In genomic region chr6:48552905-48553304, GRCh38 we compare ENCODE assay signal across 20 cellular contexts.
DNase-seq lines count a peak whose midpoint lies in the region; ATAC-seq and TF ChIP-seq lines count a peak whose summit lies in the region.
"Had no signal": no experiment of that assay in that cellular context is flagged by ENCODE, and none has a peak within 500 bp of the region (broad histone marks: within the 10 kb centered on the region; RNA-seq: fewer than 3 reads in every experiment).

No MANE protein-coding gene starts in this region.

- no TSS peak for BruUV-seq in MCF 10A (replicated peaks; lab: Mats Ljungman, UMichigan)

- H3K27me3 ChIP-seq in WERI-Rb-1 (ENCODE audit: insufficient read depth, low read depth, severe bottlenecking), result no peaks in the 10 kb centered on the region
- H3K27me3 ChIP-seq in hepatocyte, result no peaks in the 10 kb centered on the region
- H3K27me3 ChIP-seq in mesendoderm (ENCODE audit: insufficient read depth, low read length, poor library complexity), result no peaks in the 10 kb centered on the region
- no peaks in the 10 kb centered on the region for H3K27me3 ChIP-seq in lower lobe of right lung (ENCODE audit: low read depth)
- H3K27me3 ChIP-seq: BE2C had no signal

- no peak overlapping the region for H3K4ac ChIP-seq in mesendoderm (ENCODE audit: low read depth, low read length)

- no peaks in the 10 kb centered on the region for H4K20me1 ChIP-seq in hepatocyte (ENCODE audit: insufficient read depth, poor library complexity, severe bottlenecking)

- H3K56ac ChIP-seq in mesendoderm (ENCODE audit: low read length), result no peak overlapping the region

- H3K23ac ChIP-seq in mesendoderm (ENCODE audit: low read length), result no peak overlapping the region

- H3K36me3 Mint-ChIP-seq in MCF 10A (ENCODE audit: insufficient read depth, unreplicated experiment), result no peaks in the 10 kb centered on the region
- H3K36me3 Mint-ChIP-seq: CD4-positive, CD25-positive, alpha-beta regulatory T cell had no signal

- H3K27ac ChIP-seq in WERI-Rb-1, result peak overlapping the region; percentile 34
- no peak overlapping the region for H3K27ac ChIP-seq in hepatocyte
- no peak overlapping the region for H3K27ac ChIP-seq in mesendoderm (ENCODE audit: low read depth, low read length)
- no peak overlapping the region for H3K27ac ChIP-seq in lower lobe of right lung
- H3K27ac ChIP-seq: GM23248 had no signal

- DNase-seq in WERI-Rb-1 (peak; percentile 68), hepatocyte (ENCODE audit: low spot score) (peak; percentile 16), mucosa of descending colon (peak in 1 of 3 donors; percentile 2), MCF 10A (ENCODE audit: unreplicated experiment) (no peak), mesendoderm (no peak), lower lobe of right lung (no peak)
- DNase-seq: ACHN; BE2C; C1 segment of cervical spinal cord; CD4-positive, CD25-positive, alpha-beta regulatory T cell; CD8-positive, alpha-beta memory T cell; COR-L47; DMS 273 treated with DMSO at 0.1 percent for 48 hours; DMS53; DND-41; EL; GM23248; HCEC 1CT had no signal

- H4K8ac ChIP-seq in mesendoderm (ENCODE audit: low read depth, low read length), result no peak overlapping the region

- CTCF ChIA-PET in MCF 10A (lab: Yijun Ruan, JAX), result interaction anchor here (0.6 kb wide), 1 partner anchor 91 kb away, joined by 3 read pairs; no protein-coding TSS in a partner anchor

- no peaks in the 10 kb centered on the region for H3K36me3 ChIP-seq in WERI-Rb-1
- no peaks in the 10 kb centered on the region for H3K36me3 ChIP-seq in hepatocyte (replicated peaks; ENCODE audit: insufficient read depth, low read depth)
- H3K36me3 ChIP-seq in mucosa of descending colon (ENCODE audit: low read depth), result no peaks in the 10 kb centered on the region
- no peaks in the 10 kb centered on the region for H3K36me3 ChIP-seq in mesendoderm (ENCODE audit: control insufficient read depth, insufficient read depth, low read length)
- H3K36me3 ChIP-seq in lower lobe of right lung, result no peaks in the 10 kb centered on the region
- H3K36me3 ChIP-seq: BE2C had no signal

- no peak overlapping the region for H4K5ac ChIP-seq in mesendoderm (ENCODE audit: low read length)

- H2BK120ac ChIP-seq in mesendoderm (ENCODE audit: low read depth, low read length), result no peak overlapping the region

- H2BK15ac ChIP-seq in mesendoderm (replicated peaks; ENCODE audit: low read depth), result no peak overlapping the region

- no peak overlapping the region for H3K27ac Mint-ChIP-seq in MCF 10A (ENCODE audit: low read depth, unreplicated experiment)
- H3K27ac Mint-ChIP-seq: CD4-positive, CD25-positive, alpha-beta regulatory T cell; CD8-positive, alpha-beta memory T cell had no signal

- H3K4me2 ChIP-seq in hepatocyte (no peak overlapping the region), mesendoderm (ENCODE audit: low read length) (no peak overlapping the region)

- ATAC-seq in mucosa of descending colon (peak; percentile 21), GM18870 (IDR thresholded peaks at IDR 0.05; ENCODE audit: unreplicated experiment) (no peak), lower lobe of right lung (no peak)
- ATAC-seq: GM12878 had no signal

- no peak overlapping the region for H2BK5ac ChIP-seq in mesendoderm (ENCODE audit: low read length)

- H3K79me1 ChIP-seq in mesendoderm (ENCODE audit: low read length), result no peaks in the 10 kb centered on the region

- H3K27me3 Mint-ChIP-seq in MCF 10A (ENCODE audit: insufficient read depth, unreplicated experiment), result no peaks in the 10 kb centered on the region
- H3K27me3 Mint-ChIP-seq: CD4-positive, CD25-positive, alpha-beta regulatory T cell; CD8-positive, alpha-beta memory T cell had no signal

- H3K4me1 ChIP-seq in hepatocyte (ENCODE audit: insufficient read depth), result no peaks in the 10 kb centered on the region
- no peaks in the 10 kb centered on the region for H3K4me1 ChIP-seq in mucosa of descending colon (ENCODE audit: low read depth)
- H3K4me1 ChIP-seq in mesendoderm (ENCODE audit: control insufficient read depth, low read depth, low read length), result no peaks in the 10 kb centered on the region
- no peaks in the 10 kb centered on the region for H3K4me1 ChIP-seq in lower lobe of right lung
- H3K4me1 ChIP-seq: BE2C had no signal

- POLR2A ChIA-PET in MCF 10A (lab: Yijun Ruan, JAX), result no interaction called here

- no peak for TF ChIP-seq CTCF in WERI-Rb-1 (IDR thresholded peaks at IDR 0.05; ENCODE audit: low read depth, low read length)
- TF ChIP-seq CTCF in hepatocyte (IDR thresholded peaks at IDR 0.05; ENCODE audit: poor library complexity), result no peak
- TF ChIP-seq CTCF in mucosa of descending colon (IDR thresholded peaks at IDR 0.05), result no peak
- TF ChIP-seq CTCF in MCF 10A (IDR thresholded peaks at IDR 0.05; ENCODE audit: unreplicated experiment), result no peak
- no peak for TF ChIP-seq CTCF in lower lobe of right lung (IDR thresholded peaks at IDR 0.05)

- H3K9me3 ChIP-seq in WERI-Rb-1 (ENCODE audit: severe bottlenecking), result no peaks in the 10 kb centered on the region
- H3K9me3 ChIP-seq in hepatocyte (ENCODE audit: low read depth), result no peaks in the 10 kb centered on the region
- H3K9me3 ChIP-seq in mucosa of descending colon, result no peaks in the 10 kb centered on the region
- H3K9me3 ChIP-seq in lower lobe of right lung, result no peaks in the 10 kb centered on the region
- H3K9me3 ChIP-seq: BE2C had no signal

- intact Hi-C loops in mucosa of descending colon (cut with DNase I, micrococcal nuclease) (no loop called here), MCF 10A (cut with micrococcal nuclease) (no loop called here), lower lobe of right lung (cut with DNase I) (no loop called here)

- no peak overlapping the region for H2AK5ac ChIP-seq in mesendoderm (ENCODE audit: low read length)

- 34% methylated on average over 2 of the region's 2 CpGs for WGBS in hepatocyte (ENCODE audit: low lambda C conversion rate, missing lambda C conversion rate)
- no CpG with 5 or more reads among the region's 2 CpGs for WGBS in mesendoderm (ENCODE audit: extremely low coverage, insufficient coverage, low lambda C conversion rate)

- no peaks in the 10 kb centered on the region for H3K9me2 ChIP-seq in hepatocyte (replicated peaks; ENCODE audit: insufficient read depth)

- no peak overlapping the region for H3K4me3 Mint-ChIP-seq in MCF 10A (ENCODE audit: unreplicated experiment)
- H3K4me3 Mint-ChIP-seq: CD4-positive, CD25-positive, alpha-beta regulatory T cell; CD8-positive, alpha-beta memory T cell had no signal

- H3K4me3 ChIP-seq in WERI-Rb-1 (ENCODE audit: low read depth, low read length) (no peak overlapping the region), hepatocyte (no peak overlapping the region), mucosa of descending colon (no peak overlapping the region), mesendoderm (ENCODE audit: low read length) (no peak overlapping the region), lower lobe of right lung (no peak overlapping the region)
- H3K4me3 ChIP-seq: GM12878, GM23248 had no signal

- no peak overlapping the region for H3K18ac ChIP-seq in mesendoderm (ENCODE audit: low read length)

- no peaks in the 10 kb centered on the region for H3K4me1 Mint-ChIP-seq in MCF 10A (ENCODE audit: insufficient read depth, unreplicated experiment)
- H3K4me1 Mint-ChIP-seq: CD4-positive, CD25-positive, alpha-beta regulatory T cell; CD8-positive, alpha-beta memory T cell had no signal

- H3K9me3 Mint-ChIP-seq in MCF 10A (ENCODE audit: unreplicated experiment), result no peaks in the 10 kb centered on the region

- H3K79me2 ChIP-seq in hepatocyte, result no peaks in the 10 kb centered on the region
- H3K79me2 ChIP-seq in mesendoderm (ENCODE audit: control insufficient read depth, insufficient read depth, low read length), result no peaks in the 10 kb centered on the region

- H3K9ac ChIP-seq in mesendoderm (ENCODE audit: low read length), result no peak overlapping the region
- H3K9ac ChIP-seq: GM23248 had no signal

- no peak overlapping the region for H2AFZ ChIP-seq in hepatocyte
- H2AFZ ChIP-seq: GM23248 had no signal

Comparison
In these comparisons a context has a peak if more than half of its experiments do, and no peak if none do; other contexts are left out.
1. DNase-seq: peak in WERI-Rb-1 (single experiment) and hepatocyte (single experiment); none in MCF 10A (single experiment), mesendoderm (single experiment) and lower lobe of right lung (single experiment).